ENCODE assay signal across 11 cellular contexts in genomic region chr15:31304736-31305365, GRCh38. TPM values are rescaled to one million over a fixed set of nuclear protein-coding genes. Genes with fewer than 3 reads are reported as not detected.
A peak's percentile ranks its signal among the peaks of the same experiment; 100 is the strongest.
DNase-seq lines count a peak whose midpoint lies in the region; ATAC-seq and TF ChIP-seq lines count a peak whose summit lies in the region.
"Had no signal": no experiment of that assay in that cellular context is flagged by ENCODE, and none has a peak within 500 bp of the region (broad histone marks: within the 10 kb centered on the region; RNA-seq: fewer than 3 reads in every experiment).

No MANE protein-coding gene starts in this region.

- no peak for TF ChIP-seq CTCF in testis (IDR thresholded peaks at IDR 0.05)

- H3K27me3 ChIP-seq in testis, result no peaks in the 10 kb centered on the region

- H3K4me1 Mint-ChIP-seq in activated CD4-positive, alpha-beta memory T cell treated with anti-CD3 and anti-CD28 coated beads, Interleukin-2, amount 10 ng/mL, durations not matched to agents 7 days and 5 days, result peaks cover 16% of the 10 kb centered on the region
- peaks cover 13% of the 10 kb centered on the region for H3K4me1 Mint-ChIP-seq in activated CD4-positive, alpha-beta memory T cell treated with anti-CD3 and anti-CD28 coated beads for 36 hours (ENCODE audit: low read depth)

- intact Hi-C loops in activated CD4-positive, alpha-beta memory T cell treated with anti-CD3 and anti-CD28 coated beads for 36 hours (cut with micrococcal nuclease), result loop anchor here (5.0 kb wide), 1 partner anchor 43 kb away; no protein-coding TSS in a partner anchor
- intact Hi-C loops in testis (cut with DNase I; ENCODE audit: low total_unique reads), result no loop called here

- POLR2A ChIA-PET in activated CD4-positive, alpha-beta memory T cell treated with anti-CD3 and anti-CD28 coated beads, Interleukin-2, amount 10 ng/mL, durations not matched to agents 7 days and 5 days (lab: Charles Lee), result interaction anchor here (1.0 kb wide), 1 partner anchor 21 kb away, joined by 4 read pairs; the partner anchor contains the start of gene KLF13
- POLR2A ChIA-PET in activated CD4-positive, alpha-beta memory T cell treated with anti-CD3 and anti-CD28 coated beads for 36 hours (lab: Charles Lee), result no interaction called here

- H3K4me3 Mint-ChIP-seq in activated CD4-positive, alpha-beta memory T cell treated with anti-CD3 and anti-CD28 coated beads, Interleukin-2, amount 10 ng/mL, durations not matched to agents 7 days and 5 days, result no peak overlapping the region
- no peak overlapping the region for H3K4me3 Mint-ChIP-seq in activated CD4-positive, alpha-beta memory T cell treated with anti-CD3 and anti-CD28 coated beads for 36 hours

- peaks cover 6% of the 10 kb centered on the region for H3K4me1 ChIP-seq in testis

- CTCF ChIA-PET in activated CD4-positive, alpha-beta memory T cell treated with anti-CD3 and anti-CD28 coated beads, Interleukin-2, amount 10 ng/mL, durations not matched to agents 7 days and 5 days (lab: Charles Lee), result no interaction called here
- CTCF ChIA-PET in activated CD4-positive, alpha-beta memory T cell treated with anti-CD3 and anti-CD28 coated beads for 36 hours (lab: Charles Lee), result no interaction called here

- TF ChIP-seq POLR2A in testis (IDR thresholded peaks at IDR 0.05), result no peak

- WGBS in testis, 2 donors, result 93 to 94% methylated on average over 11 to 12 of the region's 12 CpGs

- H3K36me3 ChIP-seq in testis (ENCODE audit: low read depth, missing control alignments), result no peaks in the 10 kb centered on the region

- peak; percentile 14 for DNase-seq in activated CD4-positive, alpha-beta memory T cell treated with anti-CD3 and anti-CD28 coated beads, Interleukin-2, amount 10 ng/mL, durations not matched to agents 7 days and 5 days
- DNase-seq in activated CD4-positive, alpha-beta memory T cell treated with anti-CD3 and anti-CD28 coated beads for 36 hours, result no peak
- peak; percentile 84 for DNase-seq in NCI-H2227 treated with DMSO at 0.1 percent for 48 hours (lab: John Stamatoyannopoulos, UW)
- DNase-seq in ecto neural progenitor cell (ENCODE audit: low spot score), result peak; percentile 47
- peak; percentile 9 for DNase-seq in testis
- DNase-seq in amniotic stem cell (lab: John Stamatoyannopoulos, UW), result no peak
- no peak for DNase-seq in AML-193 (lab: John Stamatoyannopoulos, UW)
- DNase-seq: mammary epithelial cell had no signal

- no peak for ATAC-seq in HG03342 (IDR thresholded peaks at IDR 0.05; ENCODE audit: unreplicated experiment)
- ATAC-seq: GM12878 had no signal

- H3K27ac ChIP-seq in testis, result no peak overlapping the region
- H3K27ac ChIP-seq: SK-N-MC had no signal

- no peaks in the 10 kb centered on the region for H3K9me3 Mint-ChIP-seq in activated CD4-positive, alpha-beta memory T cell treated with anti-CD3 and anti-CD28 coated beads, Interleukin-2, amount 10 ng/mL, durations not matched to agents 7 days and 5 days
- H3K9me3 Mint-ChIP-seq in activated CD4-positive, alpha-beta memory T cell treated with anti-CD3 and anti-CD28 coated beads for 36 hours, result no peaks in the 10 kb centered on the region

- no peak overlapping the region for H3K4me3 ChIP-seq in testis
- H3K4me3 ChIP-seq: GM12878, SK-N-MC had no signal

- H3K36me3 Mint-ChIP-seq in activated CD4-positive, alpha-beta memory T cell treated with anti-CD3 and anti-CD28 coated beads, Interleukin-2, amount 10 ng/mL, durations not matched to agents 7 days and 5 days (ENCODE audit: low read depth), result no peaks in the 10 kb centered on the region
- H3K36me3 Mint-ChIP-seq in activated CD4-positive, alpha-beta memory T cell treated with anti-CD3 and anti-CD28 coated beads for 36 hours, result no peaks in the 10 kb centered on the region

- H3K9me3 ChIP-seq in testis, result no peaks in the 10 kb centered on the region

- no peak overlapping the region for H3K27ac Mint-ChIP-seq in activated CD4-positive, alpha-beta memory T cell treated with anti-CD3 and anti-CD28 coated beads, Interleukin-2, amount 10 ng/mL, durations not matched to agents 7 days and 5 days
- H3K27ac Mint-ChIP-seq in activated CD4-positive, alpha-beta memory T cell treated with anti-CD3 and anti-CD28 coated beads for 36 hours, result no peak overlapping the region

- H3K27me3 Mint-ChIP-seq in activated CD4-positive, alpha-beta memory T cell treated with anti-CD3 and anti-CD28 coated beads, Interleukin-2, amount 10 ng/mL, durations not matched to agents 7 days and 5 days, result peaks cover 8% of the 10 kb centered on the region
- H3K27me3 Mint-ChIP-seq in activated CD4-positive, alpha-beta memory T cell treated with anti-CD3 and anti-CD28 coated beads for 36 hours, result no peaks in the 10 kb centered on the region

RNA-seq across cellular contexts. Expression of gene KLF13, which starts 21.8 kb away (rescaled TPM):
- total RNA-seq in activated CD4-positive, alpha-beta memory T cell treated with anti-CD3 and anti-CD28 coated beads, Interleukin-2, amount 10 ng/mL, durations not matched to agents 7 days and 5 days, result 100 to 1,000 TPM; 199 TPM
- 100 to 1,000 TPM; 134 to 145 TPM for total RNA-seq in activated CD4-positive, alpha-beta memory T cell treated with anti-CD3 and anti-CD28 coated beads for 36 hours
- total RNA-seq in testis, result 10 to 100 TPM; 41.9 to 61.7 TPM
- 45.7 TPM for polyA plus RNA-seq in testis (ENCODE audit: insufficient read depth, low read depth, low replicate concordance)

Comparison
In these comparisons a context has a peak if more than half of its experiments do, and no peak if none do; other contexts are left out.
1. DNase-seq: peak in activated CD4-positive, alpha-beta memory T cell treated with anti-CD3 and anti-CD28 coated beads, Interleukin-2, amount 10 ng/mL, durations not matched to agents 7 days and 5 days (single experiment), NCI-H2227 treated with DMSO at 0.1 percent for 48 hours (single experiment), ecto neural progenitor cell (single experiment) and testis (single experiment); none in activated CD4-positive, alpha-beta memory T cell treated with anti-CD3 and anti-CD28 coated beads for 36 hours (single experiment), amniotic stem cell (single experiment) and AML-193 (0 of 2).